Comparison of ENCODE assay signal across 16 cellular contexts in genomic region chr3:127784283-127784682, GRCh38. TPM values are rescaled to one million over a fixed set of nuclear protein-coding genes. Genes with fewer than 3 reads are reported as not detected.
DNase-seq lines count a peak whose midpoint lies in the region; ATAC-seq and TF ChIP-seq lines count a peak whose summit lies in the region.
"Had no signal": no experiment of that assay in that cellular context is flagged by ENCODE, and none has a peak within 500 bp of the region (broad histone marks: within the 10 kb centered on the region; RNA-seq: fewer than 3 reads in every experiment).

No MANE protein-coding gene starts in this region.

- H3K4me1 Mint-ChIP-seq in WTC11, result peaks cover 7% of the 10 kb centered on the region

- POLR2A ChIA-PET in WTC11 (lab: Charles Lee), result no interaction called here

- WGBS in heart right ventricle, 2 donors, result 90 to 91% methylated on average over 7 of the region's 7 CpGs
- WGBS in right cardiac atrium, result 91% methylated on average over 7 of the region's 7 CpGs

- H3K27me3 Mint-ChIP-seq in WTC11 (ENCODE audit: low read depth), result no peaks in the 10 kb centered on the region

- H3K36me3 Mint-ChIP-seq in WTC11, result no peaks in the 10 kb centered on the region
- H3K36me3 Mint-ChIP-seq: CD8-positive, alpha-beta T cell had no signal

- intact Hi-C loops in heart right ventricle (cut with DNase I), result no loop called here
- intact Hi-C loops in right cardiac atrium (cut with DNase I), result no loop called here

- DNase-seq in heart right ventricle (no peak), right cardiac atrium (no peak), NCI-H2107 treated with DMSO at 0.1 percent for 48 hours (lab: John Stamatoyannopoulos, UW; ENCODE audit: unreplicated experiment) (peak; percentile 93), myocyte (ENCODE audit: low read depth) (peak; percentile 58), NCI-H1048 (lab: John Stamatoyannopoulos, UW) (no peak), WTC11 (ENCODE audit: low spot score) (no peak), NCI-H146 treated with DMSO at 0.1 percent for 48 hours (lab: John Stamatoyannopoulos, UW; ENCODE audit: unreplicated experiment) (no peak), COR-L47 (lab: John Stamatoyannopoulos, UW) (no peak)
- DNase-seq: activated CD4-positive, alpha-beta T cell treated with anti-CD3 and anti-CD28 coated beads for 48 hours; activated naive CD4-positive, alpha-beta T cell treated with anti-CD3 and anti-CD28 coated beads for 36 hours; CD8-positive, alpha-beta T cell; esophagus squamous epithelium; heart left ventricle; stimulated activated CD4-positive, alpha-beta T cell treated with anti-CD3 and anti-CD28 coated beads, Interleukin-4, amount 100 ng/mL, for 4 hours had no signal

- no peak overlapping the region for H3K27ac Mint-ChIP-seq in WTC11
- H3K27ac Mint-ChIP-seq: activated naive CD4-positive, alpha-beta T cell treated with anti-CD3 and anti-CD28 coated beads for 36 hours; CD8-positive, alpha-beta T cell; T-helper 2 cell treated with Interferon-gamma antibody and Interleukin-4, amounts not matched to agents 5 μg/mL and 100 μg/mL, for 36 hours had no signal

- H3K4me1 ChIP-seq in heart right ventricle, result peaks cover 47 to 99% (median 82%) of the 10 kb centered on the region in 9 donors
- peaks cover 32% of the 10 kb centered on the region for H3K4me1 ChIP-seq in right cardiac atrium (ENCODE audit: control insufficient read depth, insufficient read depth, low read length)

- no peak overlapping the region for H3K4me3 ChIP-seq in heart right ventricle
- no peak overlapping the region for H3K4me3 ChIP-seq in right cardiac atrium (ENCODE audit: low read length)
- H3K4me3 ChIP-seq: esophagus squamous epithelium, GM23338, heart left ventricle had no signal

- no peaks in the 10 kb centered on the region for H3K27me3 ChIP-seq in heart right ventricle
- no peaks in the 10 kb centered on the region for H3K27me3 ChIP-seq in right cardiac atrium (ENCODE audit: control insufficient read depth, insufficient read depth)
- H3K27me3 ChIP-seq: esophagus squamous epithelium, heart left ventricle had no signal

- CTCF ChIA-PET in WTC11 (lab: Charles Lee), result interaction anchor here (1.2 kb wide), 1 partner anchor 88 kb away, joined by 3 read pairs; no protein-coding TSS in a partner anchor

- peak overlapping the region in 8 of 10 donors; percentile 20 to 91 (median 70) for H3K27ac ChIP-seq in heart right ventricle
- no peak overlapping the region for H3K27ac ChIP-seq in right cardiac atrium (ENCODE audit: low read length)

- H3K4me3 Mint-ChIP-seq in WTC11, result no peak overlapping the region
- H3K4me3 Mint-ChIP-seq: activated naive CD4-positive, alpha-beta T cell treated with anti-CD3 and anti-CD28 coated beads for 36 hours; CD8-positive, alpha-beta T cell; GM23338; T-helper 2 cell treated with Interferon-gamma antibody and Interleukin-4, amounts not matched to agents 5 μg/mL and 100 μg/mL, for 36 hours had no signal

- TF ChIP-seq CTCF in heart right ventricle (IDR thresholded peaks at IDR 0.05) (no peak), WTC11 (IDR thresholded peaks at IDR 0.05) (no peak)

- peaks cover 0 to 65% (median 6%) of the 10 kb centered on the region in 9 donors for H3K36me3 ChIP-seq in heart right ventricle

- H3K9me3 Mint-ChIP-seq in WTC11, result no peaks in the 10 kb centered on the region
- H3K9me3 Mint-ChIP-seq: activated naive CD4-positive, alpha-beta T cell treated with anti-CD3 and anti-CD28 coated beads for 36 hours; CD8-positive, alpha-beta T cell; GM23338; T-helper 2 cell treated with Interferon-gamma antibody and Interleukin-4, amounts not matched to agents 5 μg/mL and 100 μg/mL, for 36 hours had no signal

- H3K9me3 ChIP-seq in heart right ventricle, result no peaks in the 10 kb centered on the region
- no peaks in the 10 kb centered on the region for H3K9me3 ChIP-seq in right cardiac atrium (ENCODE audit: control insufficient read depth, low read length)
- H3K9me3 ChIP-seq: esophagus squamous epithelium, heart left ventricle had no signal

- ATAC-seq in heart right ventricle (no peak), right cardiac atrium (no peak), WTC11 (no peak)
- ATAC-seq: CD8-positive, alpha-beta T cell; heart left ventricle had no signal

TF ChIP-seq in WTC11, 78 proteins besides CTCF, POLR2A, EP300 and RAD21:
- TF ChIP-seq IRF2 (CRISPR knock-in tag; IDR thresholded peaks at IDR 0.05; ENCODE audit: borderline replicate concordance, low read depth) (no peak), NFATC4 (CRISPR knock-in tag; IDR thresholded peaks at IDR 0.05) (no peak), ATF2 (CRISPR knock-in tag; IDR thresholded peaks at IDR 0.05; ENCODE audit: borderline replicate concordance, low read depth) (no peak), JUN (CRISPR knock-in tag; IDR thresholded peaks at IDR 0.05) (no peak), ZNF671 (CRISPR knock-in tag; IDR thresholded peaks at IDR 0.05) (no peak), IRF1 (CRISPR knock-in tag; IDR thresholded peaks at IDR 0.05) (no peak), ERG (CRISPR knock-in tag; IDR thresholded peaks at IDR 0.05) (no peak), AR (CRISPR knock-in tag; IDR thresholded peaks at IDR 0.05) (no peak), OVOL2 (CRISPR knock-in tag; IDR thresholded peaks at IDR 0.05; ENCODE audit: borderline replicate concordance) (no peak), ZNF423 (CRISPR knock-in tag; IDR thresholded peaks at IDR 0.05) (no peak), EMX1 (CRISPR knock-in tag; IDR thresholded peaks at IDR 0.05) (no peak), ZNF416 (CRISPR knock-in tag; IDR thresholded peaks at IDR 0.05) (no peak)
TF ChIP-seq in WTC11: peak in this region for 0.

RNA-seq across cellular contexts. Expression of gene MGLL, which starts 38.0 kb away (rescaled TPM):
- total RNA-seq in heart right ventricle (100 to 1,000 TPM in 1 of 10 donors, 10 to 100 TPM in 9; 52.0 to 103 (median 69.7) TPM), right cardiac atrium (10 to 100 TPM; 52.2 to 80.4 (median 65.3) TPM), myocyte (102 and 107 TPM in 2 replicates), WTC11 (2021) (0.73 to 0.96 TPM (median 0.94 TPM) in 3 replicates)
- polyA plus RNA-seq in heart right ventricle (10 to 100 TPM; 35.7 to 61.5 TPM), right cardiac atrium (64.9 TPM)
- polyA plus RNA-seq in myocyte (2012), result 107 TPM

Comparison
In these comparisons a context has a peak if more than half of its experiments do, and no peak if none do; other contexts are left out.
1. DNase-seq: peak in NCI-H2107 treated with DMSO at 0.1 percent for 48 hours (single experiment) and myocyte (single experiment); none in heart right ventricle (0 of 2), right cardiac atrium (0 of 3), NCI-H1048 (single experiment), WTC11 (single experiment), NCI-H146 treated with DMSO at 0.1 percent for 48 hours (single experiment) and COR-L47 (single experiment).
2. RNA of gene MGLL, which starts 38.0 kb away (total RNA-seq): 102 to 107 TPM in myocyte, 52.2 to 80.4 TPM in right cardiac atrium and 52.0 to 103 TPM in heart right ventricle; 0.73 to 0.96 TPM in WTC11; every median in the first group is over 10 times any median in the second.